20 cellular contexts compared by ENCODE assay signal in the genomic region with DNA sequence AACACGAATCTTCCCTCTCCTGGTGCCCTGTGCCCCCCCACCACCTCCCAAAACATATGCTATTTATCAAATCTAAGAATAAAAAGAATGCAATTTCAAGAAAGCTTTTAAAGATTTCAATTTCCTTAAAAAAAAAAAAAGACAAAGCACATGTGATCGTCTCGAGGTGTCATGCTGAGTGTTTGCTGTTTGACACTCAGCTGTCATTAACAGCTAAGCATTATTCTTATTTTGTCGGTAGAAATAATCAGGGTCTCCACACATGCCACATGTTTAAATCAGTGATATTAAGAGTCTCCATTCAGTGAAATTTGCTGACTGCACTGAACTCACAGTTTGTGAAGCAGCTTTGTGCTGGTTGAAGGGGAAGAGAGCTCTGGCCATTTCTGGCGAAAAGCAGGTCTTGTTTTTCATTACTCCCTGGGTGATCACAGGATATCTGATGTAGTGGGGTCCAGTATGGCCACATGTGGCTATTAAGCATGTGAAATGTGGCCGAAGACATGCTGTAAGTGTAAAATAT.
A peak's percentile ranks its signal among the peaks of the same experiment; 100 is the strongest.
DNase-seq lines count a peak whose midpoint lies in the region; ATAC-seq, FAIRE-seq and TF ChIP-seq lines count a peak whose summit lies in the region.
"Had no signal": no experiment of that assay in that cellular context is flagged by ENCODE, and none has a peak within 500 bp of the region (broad histone marks: within the 10 kb centered on the region; RNA-seq: fewer than 3 reads in every experiment).

No MANE protein-coding gene starts in this region.

- no peak overlapping the region for H2BK20ac ChIP-seq in IMR-90 (ENCODE audit: low read depth, low read length)

- no peak overlapping the region for H4K5ac ChIP-seq in IMR-90 (ENCODE audit: low read depth, low read length)

- TF ChIP-seq CTCF in A549 (IDR thresholded peaks at IDR 0.05) (no peak), IMR-90 (conservative IDR thresholded peaks at IDR 0.05; ENCODE audit: low read depth, low read length) (no peak), mesothelial cell of epicardium (IDR thresholded peaks at IDR 0.05; ENCODE audit: unreplicated experiment) (no peak)

- peaks cover 23% of the 10 kb centered on the region for H3K4me1 Mint-ChIP-seq in mesothelial cell of epicardium
- H3K4me1 Mint-ChIP-seq: B cell; CD4-positive, CD25-positive, alpha-beta regulatory T cell had no signal

- TF ChIP-seq POLR2A in A549 (IDR thresholded peaks at IDR 0.05; ENCODE audit: low read length): no peak
- TF ChIP-seq POLR2A in IMR-90 (IDR thresholded peaks at IDR 0.05; ENCODE audit: low read depth, low read length): no peak

- H2BK5ac ChIP-seq in IMR-90 (ENCODE audit: low read depth, low read length, poor library complexity, severe bottlenecking): no peak overlapping the region

- intact Hi-C loops in IMR-90 (cut with micrococcal nuclease): no loop called here

- H4K91ac ChIP-seq in IMR-90 (ENCODE audit: insufficient read depth, low read depth, low read length): no peak overlapping the region

- H3K14ac ChIP-seq in IMR-90 (replicated peaks; ENCODE audit: low read depth, low read length): no peak overlapping the region

- H3K79me1 ChIP-seq in IMR-90 (ENCODE audit: low read depth in 1 of 2, low read length in 2 of 2): no peaks in the 10 kb centered on the region

- no peak overlapping the region for H3K56ac ChIP-seq in IMR-90 (ENCODE audit: extremely low read depth, insufficient read depth, low read length)

- peak overlapping the region; percentile 11 for H3K27ac Mint-ChIP-seq in mesothelial cell of epicardium
- H3K27ac Mint-ChIP-seq: B cell; CD4-positive, CD25-positive, alpha-beta regulatory T cell; CD8-positive, alpha-beta T cell had no signal

- no peak for DNase-seq in A549 (ENCODE audit: low read depth in 1 of 2, low spot score in 1 of 2)
- no peak for DNase-seq in IMR-90
- DNase-seq in mesothelial cell of epicardium (ENCODE audit: low spot score in 2 of 2, unreplicated experiment in 2 of 2): no peak
- DNase-seq in HEK293T (ENCODE audit: extremely low spot score): no peak
- no peak for DNase-seq in effector memory CD4-positive, alpha-beta T cell
- DNase-seq: Caco-2; CD4-positive, CD25-positive, alpha-beta regulatory T cell; CD8-positive, alpha-beta T cell; DMS153; DND-41; GM23248; H7; HCEC 1CT had no signal

- H2AK5ac ChIP-seq in IMR-90 (ENCODE audit: low read depth, low read length): no peak overlapping the region

- no peak for TF ChIP-seq RAD21 in A549 (conservative IDR thresholded peaks at IDR 0.05 in 1 of 2, IDR thresholded peaks at IDR 0.05 in 1 of 2)
- TF ChIP-seq RAD21 in IMR-90 (IDR thresholded peaks at IDR 0.05; ENCODE audit: low read length): no peak

- no peak overlapping the region for H3K4me3 ChIP-seq in A549
- no peak overlapping the region for H3K4me3 ChIP-seq in IMR-90 (ENCODE audit: insufficient read depth, low read depth, low read length)
- H3K4me3 ChIP-seq in effector memory CD4-positive, alpha-beta T cell (ENCODE audit: insufficient read depth, low read depth, low read length, poor library complexity, severe bottlenecking): no peak overlapping the region
- H3K4me3 ChIP-seq: BLaER1, GM23248 had no signal

- H3K9me1 ChIP-seq in IMR-90 (ENCODE audit: insufficient read depth, low read length): no peaks in the 10 kb centered on the region

- no peak overlapping the region for H3K9ac ChIP-seq in IMR-90 (ENCODE audit: low read depth, low read length)
- H3K9ac ChIP-seq: BLaER1, GM23248 had no signal

- H3K9me3 Mint-ChIP-seq in mesothelial cell of epicardium: no peaks in the 10 kb centered on the region
- H3K9me3 Mint-ChIP-seq: CD4-positive, CD25-positive, alpha-beta regulatory T cell; CD8-positive, alpha-beta T cell had no signal

- H2AFZ ChIP-seq in IMR-90 (replicated peaks; ENCODE audit: low read length, poor library complexity): no peak overlapping the region
- H2AFZ ChIP-seq: GM23248 had no signal

- BruUV-seq in IMR-90 (replicated peaks; lab: Mats Ljungman, UMichigan): no TSS peak

- H3K27ac ChIP-seq in A549: no peak overlapping the region
- no peak overlapping the region for H3K27ac ChIP-seq in IMR-90 (ENCODE audit: insufficient read depth, low read length)
- no peak overlapping the region for H3K27ac ChIP-seq in effector memory CD4-positive, alpha-beta T cell (ENCODE audit: insufficient read depth, low read length, poor library complexity, severe bottlenecking)
- H3K27ac ChIP-seq: BLaER1, C4-2B, GM23248 had no signal

- H3K4me2 ChIP-seq in A549: no peak overlapping the region
- H3K4me2 ChIP-seq in IMR-90 (ENCODE audit: low read depth, low read length): no peak overlapping the region
- H3K4me2 ChIP-seq: BLaER1 had no signal

- POLR2A ChIA-PET in A549 (lab: Yijun Ruan, JAX): no interaction called here
- POLR2A ChIA-PET in IMR-90 (lab: Charles Lee; ENCODE audit: unreplicated experiment): no interaction called here
- POLR2A ChIA-PET in HEK293T (lab: Yijun Ruan, JAX): no interaction called here

- no peaks in the 10 kb centered on the region for H3K36me3 ChIP-seq in IMR-90 (ENCODE audit: control insufficient read depth, insufficient read depth, low read length)
- H3K36me3 ChIP-seq in effector memory CD4-positive, alpha-beta T cell (ENCODE audit: control insufficient read depth, insufficient read depth, low read length): no peaks in the 10 kb centered on the region
- H3K36me3 ChIP-seq: BLaER1 had no signal

- H3K27me3 ChIP-seq in IMR-90 (ENCODE audit: control insufficient read depth, insufficient read depth, low read length): no peaks in the 10 kb centered on the region
- no peaks in the 10 kb centered on the region for H3K27me3 ChIP-seq in effector memory CD4-positive, alpha-beta T cell (replicated peaks; ENCODE audit: control insufficient read depth, insufficient read depth, low read length, poor library complexity, severe bottlenecking)
- H3K27me3 ChIP-seq: BLaER1 had no signal

- H3K4ac ChIP-seq in IMR-90 (ENCODE audit: low read depth, low read length): no peak overlapping the region

- H3K9me3 ChIP-seq in A549: no peaks in the 10 kb centered on the region
- H3K9me3 ChIP-seq in IMR-90 (ENCODE audit: control insufficient read depth, insufficient read depth, low read length): no peaks in the 10 kb centered on the region
- H3K9me3 ChIP-seq in effector memory CD4-positive, alpha-beta T cell (ENCODE audit: control insufficient read depth, low read length): no peaks in the 10 kb centered on the region
- H3K9me3 ChIP-seq: BLaER1, Caco-2 had no signal

- no peak overlapping the region for H3K23ac ChIP-seq in IMR-90 (ENCODE audit: low read depth, low read length)

- no peak overlapping the region for H3K4me3 Mint-ChIP-seq in mesothelial cell of epicardium
- H3K4me3 Mint-ChIP-seq: B cell; CD4-positive, CD25-positive, alpha-beta regulatory T cell; CD8-positive, alpha-beta T cell had no signal

- WGBS in A549 (ENCODE audit: missing lambda C conversion rate): 62% methylated on average over 6 of the region's 6 CpGs
- no CpG with 5 or more reads among the region's 6 CpGs for WGBS in IMR-90 (ENCODE audit: extremely low coverage in 2 of 2, insufficient read length in 1 of 2), 2 experiments

- dilution Hi-C loops in IMR-90 (cut with HindIII; ENCODE audit: low sequenced_read_pairs, unreplicated experiment): no loop called here

- H2BK15ac ChIP-seq in IMR-90 (ENCODE audit: low read depth, low read length): no peak overlapping the region

- in situ Hi-C loops in IMR-90 (cut with MboI; ENCODE audit: low sequenced_read_pairs): no loop called here

- H2AK9ac ChIP-seq in IMR-90 (replicated peaks; ENCODE audit: low read depth, low read length, poor library complexity): no peak overlapping the region

- no peak for ATAC-seq in A549
- ATAC-seq in IMR-90 (ENCODE audit: low read depth): no peak
- no peak for ATAC-seq in GM19023 (IDR thresholded peaks at IDR 0.05; ENCODE audit: unreplicated experiment)
- ATAC-seq: CD8-positive, alpha-beta T cell had no signal

- CTCF ChIA-PET in A549 (lab: Yijun Ruan, JAX): no interaction called here
- CTCF ChIA-PET in IMR-90 (lab: Yijun Ruan, JAX): interaction anchor here (0.6 kb wide), 1 partner anchor 355 kb away, joined by 3 read pairs; no protein-coding TSS in a partner anchor
- CTCF ChIA-PET in HEK293T (lab: Yijun Ruan, JAX): no interaction called here

- FAIRE-seq in A549 (lab: Jason Lieb, UNC): no peak
- FAIRE-seq: G401.6, GM12892, GM19239 had no signal

- H4K8ac ChIP-seq in IMR-90 (ENCODE audit: low read depth in 2 of 2, low read length in 2 of 2): no peak overlapping the region

- H3K27me3 Mint-ChIP-seq in mesothelial cell of epicardium (ENCODE audit: low read depth): no peaks in the 10 kb centered on the region
- H3K27me3 Mint-ChIP-seq: B cell; CD4-positive, CD25-positive, alpha-beta regulatory T cell had no signal

- no peak for TF ChIP-seq EP300 in A549 (IDR thresholded peaks at IDR 0.05)

- no peak overlapping the region for H3K18ac ChIP-seq in IMR-90 (ENCODE audit: low read depth, low read length)

- no peak overlapping the region for H2BK120ac ChIP-seq in IMR-90 (ENCODE audit: low read depth, low read length)

- H3K4me1 ChIP-seq in A549 (no peaks in the 10 kb centered on the region), IMR-90 (ENCODE audit: control insufficient read depth, insufficient read depth, low read length) (no peaks in the 10 kb centered on the region)
- H3K4me1 ChIP-seq in effector memory CD4-positive, alpha-beta T cell (ENCODE audit: control insufficient read depth, insufficient read depth, low read length, poor library complexity, severe bottlenecking): no peaks in the 10 kb centered on the region
- H3K4me1 ChIP-seq: BLaER1, Caco-2 had no signal

- no peaks in the 10 kb centered on the region for H4K20me1 ChIP-seq in IMR-90 (ENCODE audit: insufficient read depth, low read length)
- H4K20me1 ChIP-seq: BLaER1 had no signal

- no peaks in the 10 kb centered on the region for H3K36me3 Mint-ChIP-seq in mesothelial cell of epicardium
- H3K36me3 Mint-ChIP-seq: CD4-positive, CD25-positive, alpha-beta regulatory T cell; CD8-positive, alpha-beta T cell had no signal

TF ChIP-seq in A549, 52 proteins besides CTCF, POLR2A, EP300 and RAD21:
- TF ChIP-seq MAFK (IDR thresholded peaks at IDR 0.05; ENCODE audit: partially characterized antibody) (peak; percentile 58), BHLHE40 (IDR thresholded peaks at IDR 0.05; ENCODE audit: low read depth, low read length) (no peak)

TF ChIP-seq in IMR-90, 13 proteins besides CTCF, POLR2A, EP300 and RAD21 (continues in another document):
- TF ChIP-seq RFX5 (IDR thresholded peaks at IDR 0.05; ENCODE audit: low read depth, low read length) (no peak), MXI1 (IDR thresholded peaks at IDR 0.05; ENCODE audit: borderline replicate concordance, low read depth, low read length) (no peak), FOS (IDR thresholded peaks at IDR 0.05; ENCODE audit: low read depth, low read length) (no peak)

TF ChIP-seq in HEK293T, 16 proteins besides CTCF, POLR2A, EP300 and RAD21:
- no peak for TF ChIP-seq FOXM1 (IDR thresholded peaks at IDR 0.05; ENCODE audit: borderline replicate concordance)
- TF ChIP-seq FOXK2 (IDR thresholded peaks at IDR 0.05): no peak
- TF ChIP-seq SP1 (IDR thresholded peaks at IDR 0.05): no peak
- TF ChIP-seq FOXA1 (IDR thresholded peaks at IDR 0.05): no peak
- no peak for TF ChIP-seq ARNT (IDR thresholded peaks at IDR 0.05)
- no peak for TF ChIP-seq CTBP1 (IDR thresholded peaks at IDR 0.05; ENCODE audit: borderline replicate concordance)
- no peak for TF ChIP-seq TARDBP (IDR thresholded peaks at IDR 0.05)
- TF ChIP-seq LEF1 (IDR thresholded peaks at IDR 0.05; ENCODE audit: borderline replicate concordance): no peak
- TF ChIP-seq ZNF384 (IDR thresholded peaks at IDR 0.05): no peak
TF ChIP-seq in HEK293T: peak in this region for 0.
